8 cellular contexts compared by ENCODE assay signal in genomic region chr2:128318776-128319456, GRCh38. TPM values are rescaled to one million over a fixed set of nuclear protein-coding genes. Genes with fewer than 3 reads are reported as not detected.
A peak's percentile ranks its signal among the peaks of the same experiment; 100 is the strongest.
DNase-seq lines count a peak whose midpoint lies in the region; ATAC-seq and TF ChIP-seq lines count a peak whose summit lies in the region.

Gene HS6ST1 (minus strand): TSS chr2:128318868. CDS start chr2:128318563, 305 bp downstream.

- H3K36me3 ChIP-seq in liver (ENCODE audit: control insufficient read depth in 4 of 4, insufficient read depth in 3 of 4, low read depth in 1 of 4, low read length in 3 of 4): no peaks in the 10 kb centered on the region

- H3K4me3 ChIP-seq in liver (ENCODE audit: low read depth in 1 of 3, low read length in 3 of 3): peak within 1 kb of the TSS; percentile 49 to 91 (median 76)

- TF ChIP-seq RAD21 in liver (IDR thresholded peaks at IDR 0.05): no peak

- ATAC-seq in GM19023 (IDR thresholded peaks at IDR 0.05; ENCODE audit: unreplicated experiment) (peak; percentile 73), HG03196 (IDR thresholded peaks at IDR 0.05; ENCODE audit: unreplicated experiment) (peak; percentile 51)

- H3K4me1 ChIP-seq in liver (ENCODE audit: control insufficient read depth in 4 of 4, insufficient read depth in 4 of 4, low read length in 3 of 4): peaks cover 20 to 46% (median 39%) of the 10 kb centered on the region in 4 donors

- DNase-seq in AML-193 (lab: John Stamatoyannopoulos, UW) (peak; percentile 52 to 55), NCI-H748 (lab: John Stamatoyannopoulos, UW; ENCODE audit: unreplicated experiment) (peak; percentile 78), dermis blood vessel endothelial cell (peak; percentile 89)
- peak; percentile 89 to 90 for DNase-seq in activated CD4-positive, alpha-beta T cell treated with anti-CD3 and anti-CD28 coated beads, Interleukin-2, amount 50 U/mL, for 48 hours
- DNase-seq in stimulated activated CD4-positive, alpha-beta T cell treated with anti-CD3 and anti-CD28 coated beads, Interleukin-4, amount 100 ng/mL, for 1 hour: peak; percentile 93

- peak within 1 kb of the TSS; percentile 54 to 71 for H3K27ac ChIP-seq in liver (ENCODE audit: low read depth in 1 of 2, low read length in 2 of 2)

- H3K9me3 ChIP-seq in liver (ENCODE audit: control insufficient read depth in 4 of 4, low read length in 3 of 4): no peaks in the 10 kb centered on the region

- H3K27me3 ChIP-seq in liver (ENCODE audit: control insufficient read depth in 4 of 4, insufficient read depth in 4 of 4, low read length in 3 of 4): no peaks in the 10 kb centered on the region

- H3K9ac ChIP-seq in liver (ENCODE audit: low read depth in 1 of 2, low read length in 2 of 2): peak within 1 kb of the TSS; percentile 49 to 56

- TF ChIP-seq CTCF in liver (IDR thresholded peaks at IDR 0.05; ENCODE audit: low read depth, low read length, missing input control): no peak

- 3% methylated on average over 84 of the region's 84 CpGs for WGBS in liver

TF ChIP-seq in liver, 16 proteins besides CTCF, POLR2A, EP300 and RAD21:
- TF ChIP-seq EGR1 (IDR thresholded peaks at IDR 0.05; ENCODE audit: low read depth in 2 of 2) (no peak), YY1 (IDR thresholded peaks at IDR 0.05) (no peak), ZBTB33 (IDR thresholded peaks at IDR 0.05) (no peak), RXRA (IDR thresholded peaks at IDR 0.05) (no peak), FOXA1 (IDR thresholded peaks at IDR 0.05) (no peak), GABPA (IDR thresholded peaks at IDR 0.05 in 1 of 2, conservative IDR thresholded peaks at IDR 0.05 in 1 of 2) (no peak), HNF4G (IDR thresholded peaks at IDR 0.05) (no peak), MAX (IDR thresholded peaks at IDR 0.05) (no peak), NR2F2 (IDR thresholded peaks at IDR 0.05) (no peak), TAF1 (conservative IDR thresholded peaks at IDR 0.05) (no peak), FOXA2 (IDR thresholded peaks at IDR 0.05) (no peak), SP1 (IDR thresholded peaks at IDR 0.05) (no peak)

RNA-seq across cellular contexts. Expression of gene HS6ST1, which starts in this region (rescaled TPM):
- total RNA-seq in dermis blood vessel endothelial cell: 20.2 and 27.1 TPM in 2 replicates
- total RNA-seq in liver: 10 to 100 TPM; 19.1 to 31.9 TPM
- polyA plus RNA-seq in liver: 10 to 100 TPM; 17.9 to 31.7 TPM

Comparison
In these comparisons a context has a peak if more than half of its experiments do, and no peak if none do; other contexts are left out.
1. Peak in every context shown above with its lines: DNase-seq, ATAC-seq, H3K4me3 ChIP-seq and H3K27ac ChIP-seq.